ENCODE assay signal across 10 cellular contexts in genomic region chr1:15993666-15994065, GRCh38. TPM values are rescaled to one million over a fixed set of nuclear protein-coding genes. Genes with fewer than 3 reads are reported as not detected.
"Had no signal": no experiment of that assay in that cellular context is flagged by ENCODE, and none has a peak within 500 bp of the region (broad histone marks: within the 10 kb centered on the region; RNA-seq: fewer than 3 reads in every experiment).

No MANE protein-coding gene starts in this region.

- H3K9ac ChIP-seq: GM23248 had no signal

- H3K4me3 ChIP-seq: GM23248, K562 had no signal

- H3K27ac ChIP-seq: GM23248, HL-60 had no signal

- DNase-seq: GM23248, GOT3, H9, HCEC 1CT, KG1 had no signal

- H2AFZ ChIP-seq: GM23248 had no signal

RNA-seq across cellular contexts. Expression of gene SRARP, which starts 10.4 kb away (rescaled TPM):
- total RNA-seq: GM23248, H4, H9, HT1080, K562 had no signal
- polyA plus RNA-seq: GM23248, K562 had no signal

RNA-seq across cellular contexts. Expression of gene HSPB7, which starts 24.2 kb away (rescaled TPM):
- total RNA-seq: H4, H9, HepG2, HT1080 had no signal

RNA-seq across cellular contexts. Expression of gene CLCNKA, which starts 28.2 kb away (rescaled TPM):
- total RNA-seq: GM23248, H4, HepG2, HT1080 had no signal
- polyA plus RNA-seq: GM23248 had no signal

RNA-seq across cellular contexts. Expression of gene CLCNKB, which starts 49.9 kb away (rescaled TPM):
- total RNA-seq: GM23248, H4, HepG2, HT1080 had no signal
- polyA plus RNA-seq: GM23248 had no signal
